ENCODE assay signal across 1 cellular context in the genomic region with DNA sequence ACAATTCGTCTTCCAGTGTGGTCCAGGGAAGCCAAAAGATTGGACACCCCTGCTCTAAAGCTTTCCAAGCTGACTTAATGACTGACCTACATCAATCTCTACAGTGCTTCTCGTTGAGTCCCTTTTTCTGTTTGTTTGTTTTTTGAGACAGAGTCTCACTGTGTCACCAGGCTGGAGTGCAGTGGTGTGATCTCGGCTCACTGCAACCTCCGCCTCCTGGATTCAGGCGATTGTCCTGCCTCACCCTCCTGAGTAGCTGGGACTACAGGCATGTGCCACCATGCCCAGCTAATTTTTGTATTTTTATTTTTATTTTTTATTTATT.
TF ChIP-seq lines count a peak whose summit lies in the region.
"Not testable (repeated sequence)": the region's sequence is repeated elsewhere in the genome, so short reads cannot be mapped to it uniquely, and the experiment has no call there.

No MANE protein-coding gene starts in this region.

TF ChIP-seq in HepG2, 621 proteins besides CTCF, POLR2A, EP300 and RAD21 (continued from another document):
- TF ChIP-seq BCL6 (CRISPR knock-in tag; IDR thresholded peaks at IDR 0.05) (0 out of 2 replicates have a peak, but pooled peaks have one; percentile 16), ZFX (CRISPR knock-in tag; IDR thresholded peaks at IDR 0.05; ENCODE audit: low read depth) (peak; percentile 27), ZNF264 (CRISPR knock-in tag; IDR thresholded peaks at IDR 0.05) (peak; percentile 31), DMAP1 (CRISPR knock-in tag; IDR thresholded peaks at IDR 0.05) (0 out of 2 replicates have a peak, but pooled peaks have one; percentile 23), SOX5 (CRISPR knock-in tag; IDR thresholded peaks at IDR 0.05; ENCODE audit: borderline replicate concordance) (peak; percentile 64; the same call in 1 of the 2 replicates), FOXA1 (CRISPR knock-in tag; IDR thresholded peaks at IDR 0.05) (peak; percentile 43; the same call in 1 of the 2 replicates), HDAC2 (CRISPR knock-in tag; IDR thresholded peaks at IDR 0.05) (peak; percentile 51; the same call in 1 of the 2 replicates), ZBTB3 (CRISPR knock-in tag; IDR thresholded peaks at IDR 0.05; ENCODE audit: borderline replicate concordance, low read depth) (peak; percentile 91; the same call in 1 of the 2 replicates), NR2F6 (IDR thresholded peaks at IDR 0.05) (0 out of 2 replicates have a peak, but pooled peaks have one; percentile 22), NR2F6 (CRISPR knock-in tag; IDR thresholded peaks at IDR 0.05) (peak; percentile 69), SALL1 (CRISPR knock-in tag; IDR thresholded peaks at IDR 0.05) (peak; percentile 26), FOXP1 (CRISPR knock-in tag; IDR thresholded peaks at IDR 0.05) (0 out of 2 replicates have a peak, but pooled peaks have one; percentile 24), ZNF331 (CRISPR knock-in tag; IDR thresholded peaks at IDR 0.05) (peak; percentile 12; the same call in 1 of the 2 replicates), ERF (CRISPR knock-in tag; IDR thresholded peaks at IDR 0.05) (peak; percentile 61; the same call in 1 of the 2 replicates)
- not testable (repeated sequence) for TF ChIP-seq FOXA1, FOXP1 (IDR thresholded peaks at IDR 0.05)
- TF ChIP-seq, protein P1, sequence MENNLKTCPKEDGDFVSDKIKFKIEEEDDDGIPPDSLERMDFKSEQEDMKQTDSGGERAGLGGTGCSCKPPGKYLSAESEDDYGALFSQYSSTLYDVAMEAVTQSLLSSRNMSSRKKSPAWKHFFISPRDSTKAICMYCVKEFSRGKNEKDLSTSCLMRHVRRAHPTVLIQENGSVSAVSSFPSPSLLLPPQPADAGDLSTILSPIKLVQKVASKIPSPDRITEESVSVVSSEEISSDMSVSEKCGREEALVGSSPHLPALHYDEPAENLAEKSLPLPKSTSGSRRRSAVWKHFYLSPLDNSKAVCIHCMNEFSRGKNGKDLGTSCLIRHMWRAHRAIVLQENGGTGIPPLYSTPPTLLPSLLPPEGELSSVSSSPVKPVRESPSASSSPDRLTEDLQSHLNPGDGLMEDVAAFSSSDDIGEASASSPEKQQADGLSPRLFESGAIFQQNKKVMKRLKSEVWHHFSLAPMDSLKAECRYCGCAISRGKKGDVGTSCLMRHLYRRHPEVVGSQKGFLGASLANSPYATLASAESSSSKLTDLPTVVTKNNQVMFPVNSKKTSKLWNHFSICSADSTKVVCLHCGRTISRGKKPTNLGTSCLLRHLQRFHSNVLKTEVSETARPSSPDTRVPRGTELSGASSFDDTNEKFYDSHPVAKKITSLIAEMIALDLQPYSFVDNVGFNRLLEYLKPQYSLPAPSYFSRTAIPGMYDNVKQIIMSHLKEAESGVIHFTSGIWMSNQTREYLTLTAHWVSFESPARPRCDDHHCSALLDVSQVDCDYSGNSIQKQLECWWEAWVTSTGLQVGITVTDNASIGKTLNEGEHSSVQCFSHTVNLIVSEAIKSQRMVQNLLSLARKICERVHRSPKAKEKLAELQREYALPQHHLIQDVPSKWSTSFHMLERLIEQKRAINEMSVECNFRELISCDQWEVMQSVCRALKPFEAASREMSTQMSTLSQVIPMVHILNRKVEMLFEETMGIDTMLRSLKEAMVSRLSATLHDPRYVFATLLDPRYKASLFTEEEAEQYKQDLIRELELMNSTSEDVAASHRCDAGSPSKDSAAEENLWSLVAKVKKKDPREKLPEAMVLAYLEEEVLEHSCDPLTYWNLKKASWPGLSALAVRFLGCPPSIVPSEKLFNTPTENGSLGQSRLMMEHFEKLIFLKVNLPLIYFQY (CRISPR knock-in tag; IDR thresholded peaks at IDR 0.05; ENCODE audit: borderline replicate concordance), result peak; percentile 28; the same call in 1 of the 2 replicates
- TF ChIP-seq, protein P2, sequence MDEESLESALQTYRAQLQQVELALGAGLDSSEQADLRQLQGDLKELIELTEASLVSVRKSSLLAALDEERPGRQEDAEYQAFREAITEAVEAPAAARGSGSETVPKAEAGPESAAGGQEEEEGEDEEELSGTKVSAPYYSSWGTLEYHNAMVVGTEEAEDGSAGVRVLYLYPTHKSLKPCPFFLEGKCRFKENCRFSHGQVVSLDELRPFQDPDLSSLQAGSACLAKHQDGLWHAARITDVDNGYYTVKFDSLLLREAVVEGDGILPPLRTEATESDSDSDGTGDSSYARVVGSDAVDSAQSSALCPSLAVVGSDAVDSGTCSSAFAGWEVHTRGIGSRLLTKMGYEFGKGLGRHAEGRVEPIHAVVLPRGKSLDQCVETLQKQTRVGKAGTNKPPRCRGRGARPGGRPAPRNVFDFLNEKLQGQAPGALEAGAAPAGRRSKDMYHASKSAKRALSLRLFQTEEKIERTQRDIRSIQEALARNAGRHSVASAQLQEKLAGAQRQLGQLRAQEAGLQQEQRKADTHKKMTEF (CRISPR knock-in tag; IDR thresholded peaks at IDR 0.05), result peak; percentile 79; the same call in 1 of the 2 replicates
- TF ChIP-seq, protein P3, sequence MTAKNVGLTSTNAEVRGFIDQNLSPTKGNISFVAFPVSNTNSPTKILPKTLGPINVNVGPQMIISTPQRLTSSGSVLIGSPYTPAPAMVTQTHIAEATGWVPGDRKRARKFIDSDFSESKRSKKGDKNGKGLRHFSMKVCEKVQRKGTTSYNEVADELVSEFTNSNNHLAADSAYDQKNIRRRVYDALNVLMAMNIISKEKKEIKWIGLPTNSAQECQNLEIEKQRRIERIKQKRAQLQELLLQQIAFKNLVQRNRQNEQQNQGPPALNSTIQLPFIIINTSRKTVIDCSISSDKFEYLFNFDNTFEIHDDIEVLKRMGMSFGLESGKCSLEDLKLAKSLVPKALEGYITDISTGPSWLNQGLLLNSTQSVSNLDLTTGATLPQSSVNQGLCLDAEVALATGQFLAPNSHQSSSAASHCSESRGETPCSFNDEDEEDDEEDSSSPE (CRISPR knock-in tag; IDR thresholded peaks at IDR 0.05), result 0 out of 2 replicates have a peak, but pooled peaks have one; percentile 18
- TF ChIP-seq, protein P4, sequence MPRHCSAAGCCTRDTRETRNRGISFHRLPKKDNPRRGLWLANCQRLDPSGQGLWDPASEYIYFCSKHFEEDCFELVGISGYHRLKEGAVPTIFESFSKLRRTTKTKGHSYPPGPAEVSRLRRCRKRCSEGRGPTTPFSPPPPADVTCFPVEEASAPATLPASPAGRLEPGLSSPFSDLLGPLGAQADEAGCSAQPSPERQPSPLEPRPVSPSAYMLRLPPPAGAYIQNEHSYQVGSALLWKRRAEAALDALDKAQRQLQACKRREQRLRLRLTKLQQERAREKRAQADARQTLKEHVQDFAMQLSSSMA (CRISPR knock-in tag; IDR thresholded peaks at IDR 0.05), result 0 out of 2 replicates have a peak, but pooled peaks have one; percentile 53
